ENCODE assay signal across 8 cellular contexts in genomic region chr6:116971959-116972358, GRCh38.
DNase-seq lines count a peak whose midpoint lies in the region; ATAC-seq and TF ChIP-seq lines count a peak whose summit lies in the region.

No MANE protein-coding gene starts in this region.

- H3K27me3 ChIP-seq in neural progenitor cell (peaks cover 6% of the 10 kb centered on the region), ovary (no peaks in the 10 kb centered on the region)

- no peaks in the 10 kb centered on the region for H3K79me2 ChIP-seq in neural progenitor cell (ENCODE audit: low read depth)

- no peaks in the 10 kb centered on the region for H3K9me3 Mint-ChIP-seq in neural progenitor cell

- no peak overlapping the region for H3K4me3 Mint-ChIP-seq in neural progenitor cell

- ATAC-seq in GM19351 (IDR thresholded peaks at IDR 0.05; ENCODE audit: unreplicated experiment) (peak; percentile 71), HG03521 (IDR thresholded peaks at IDR 0.05; ENCODE audit: unreplicated experiment) (peak; percentile 64)

- no peak overlapping the region for H3K4me2 ChIP-seq in neural progenitor cell

- no peak overlapping the region for H3K27ac ChIP-seq in neural progenitor cell
- H3K27ac ChIP-seq in ovary, result no peak overlapping the region

- no peaks in the 10 kb centered on the region for H3F3A ChIP-seq in neural progenitor cell (ENCODE audit: low read depth)

- DNase-seq in DMS153 treated with DMSO at 0.1 percent for 48 hours (lab: John Stamatoyannopoulos, UW; ENCODE audit: unreplicated experiment) (peak; percentile 12), DMS153 (lab: John Stamatoyannopoulos, UW) (no peak), NOMO-1 treated with DMSO at 0.1 percent for 48 hours (lab: John Stamatoyannopoulos, UW; ENCODE audit: unreplicated experiment) (peak; percentile 27), dermis microvascular lymphatic vessel endothelial cell (ENCODE audit: low read depth in 2 of 2) (peak; percentile 21 to 60), neural progenitor cell (ENCODE audit: low spot score) (peak; percentile 56), ovary (no peak)

- no peak for TF ChIP-seq POLR2A in ovary (IDR thresholded peaks at IDR 0.05)

- TF ChIP-seq CTCF in neural progenitor cell (IDR thresholded peaks at IDR 0.05) (peak; percentile 80), ovary (IDR thresholded peaks at IDR 0.05) (no peak)

- WGBS in ovary, 3 donors, result 0 to 5% (median 1%) methylated on average over 1 of the region's 1 CpG

- H3K9ac ChIP-seq in neural progenitor cell, result no peak overlapping the region

- H3K9me3 ChIP-seq in neural progenitor cell (ENCODE audit: low read depth) (no peaks in the 10 kb centered on the region), ovary (no peaks in the 10 kb centered on the region)

- H3K27ac Mint-ChIP-seq in neural progenitor cell, result no peak overlapping the region

- H4K20me1 ChIP-seq in neural progenitor cell (ENCODE audit: low read depth), result no peaks in the 10 kb centered on the region

- H3K27me3 Mint-ChIP-seq in neural progenitor cell (ENCODE audit: insufficient read depth, low read depth), result peaks cover 2% of the 10 kb centered on the region

- H3K36me3 ChIP-seq in neural progenitor cell (no peaks in the 10 kb centered on the region), ovary (no peaks in the 10 kb centered on the region)

- H3K4me1 ChIP-seq in neural progenitor cell (no peaks in the 10 kb centered on the region), ovary (ENCODE audit: insufficient read depth) (no peaks in the 10 kb centered on the region)

- H3K4me1 Mint-ChIP-seq in neural progenitor cell, result no peaks in the 10 kb centered on the region

- H3K36me3 Mint-ChIP-seq in neural progenitor cell, result no peaks in the 10 kb centered on the region

- no peak overlapping the region for H2AFZ ChIP-seq in neural progenitor cell (replicated peaks)

- H3K4me3 ChIP-seq in neural progenitor cell (no peak overlapping the region), ovary (no peak overlapping the region)

- TF ChIP-seq EP300 in ovary (IDR thresholded peaks at IDR 0.05), result no peak

- intact Hi-C loops in ovary (cut with DNase I), result no loop called here

Comparison
In these comparisons a context has a peak if more than half of its experiments do, and no peak if none do; other contexts are left out.
1. DNase-seq: peak in DMS153 treated with DMSO at 0.1 percent for 48 hours (single experiment), NOMO-1 treated with DMSO at 0.1 percent for 48 hours (single experiment), dermis microvascular lymphatic vessel endothelial cell (2 of 2) and neural progenitor cell (single experiment); none in DMS153 (single experiment) and ovary (0 of 5).